13 cellular contexts compared by ENCODE assay signal in genomic region chr17:76248013-76248782, GRCh38. TPM values are rescaled to one million over a fixed set of nuclear protein-coding genes. Genes with fewer than 3 reads are reported as not detected.
DNase-seq lines count a peak whose midpoint lies in the region; ATAC-seq, FAIRE-seq and TF ChIP-seq lines count a peak whose summit lies in the region.
"Had no signal": no experiment of that assay in that cellular context is flagged by ENCODE, and none has a peak within 500 bp of the region (broad histone marks: within the 10 kb centered on the region; RNA-seq: fewer than 3 reads in every experiment).

No MANE protein-coding gene starts in this region.

- no TSS peak for BruUV-seq in endothelial cell of umbilical vein (replicated peaks; lab: Mats Ljungman, UMichigan)

- H3K4me3 ChIP-seq in RWPE2 (ENCODE audit: severe bottlenecking) (no peak overlapping the region), endothelial cell of umbilical vein (replicated peaks in 1 of 3; ENCODE audit: insufficient read depth in 1 of 3, low read depth in 1 of 3, low read length in 3 of 3) (no peak overlapping the region)
- H3K4me3 ChIP-seq: ovary, transverse colon had no signal

- intact Hi-C loops in endothelial cell of umbilical vein (cut with micrococcal nuclease), result loop anchor here (2.0 kb wide), 1 partner anchor 31 kb away; no protein-coding TSS in a partner anchor

- H3K79me2 ChIP-seq in endothelial cell of umbilical vein (ENCODE audit: control insufficient read depth, insufficient read depth, low read length), result no peaks in the 10 kb centered on the region

- H3K4me1 ChIP-seq in RWPE2 (ENCODE audit: insufficient read depth, poor library complexity, severe bottlenecking), result peaks cover 19% of the 10 kb centered on the region
- H3K4me1 ChIP-seq in endothelial cell of umbilical vein (ENCODE audit: control insufficient read depth, extremely low read depth, insufficient read depth, low read length), result peaks cover 10% of the 10 kb centered on the region

- no peak overlapping the region for H2AFZ ChIP-seq in endothelial cell of umbilical vein (ENCODE audit: low read depth, low read length)

- no peaks in the 10 kb centered on the region for H3K9me1 ChIP-seq in endothelial cell of umbilical vein (replicated peaks; ENCODE audit: control insufficient read depth, extremely low read depth, insufficient read depth, low read length)

- H3K9me3 ChIP-seq in RWPE2 (ENCODE audit: severe bottlenecking) (no peaks in the 10 kb centered on the region), endothelial cell of umbilical vein (replicated peaks; ENCODE audit: control insufficient read depth, insufficient read depth, low read length) (no peaks in the 10 kb centered on the region)
- H3K9me3 ChIP-seq: ovary, transverse colon had no signal

- H3K27ac ChIP-seq in RWPE2 (ENCODE audit: poor library complexity, severe bottlenecking), result no peak overlapping the region
- H3K27ac ChIP-seq in endothelial cell of umbilical vein (ENCODE audit: insufficient read depth, low read depth, low read length), result no peak overlapping the region
- H3K27ac ChIP-seq: C4-2B, ovary, transverse colon had no signal

- TF ChIP-seq POLR2A in endothelial cell of umbilical vein (IDR thresholded peaks at IDR 0.05; ENCODE audit: low read depth, low read length), result no peak

- CTCF ChIA-PET in endothelial cell of umbilical vein (lab: Charles Lee), result interaction anchor here (0.6 to 7.2 kb wide), 13 partner anchors 9 to 358 kb away, joined by 3 to 125 read pairs (median 5); no protein-coding TSS in a partner anchor

- dilution Hi-C loops in endothelial cell of umbilical vein (cut with MboI; ENCODE audit: extremely low pct_ligation_motif_present, low sequenced_read_pairs), result no loop called here

- H4K20me1 ChIP-seq in endothelial cell of umbilical vein (replicated peaks; ENCODE audit: control insufficient read depth, extremely low read depth, insufficient read depth, low read length), result no peaks in the 10 kb centered on the region

- no peak overlapping the region for H3K9ac ChIP-seq in endothelial cell of umbilical vein (replicated peaks; ENCODE audit: extremely low read depth, insufficient read depth, low read length)

- no peaks in the 10 kb centered on the region for H3K36me3 ChIP-seq in RWPE2 (ENCODE audit: low read depth)
- H3K36me3 ChIP-seq in endothelial cell of umbilical vein (ENCODE audit: control insufficient read depth in 2 of 2, extremely low read depth in 1 of 2, insufficient read depth in 2 of 2, low read length in 2 of 2), result no peaks in the 10 kb centered on the region
- H3K36me3 ChIP-seq: ovary, transverse colon had no signal

- H3K4me2 ChIP-seq in endothelial cell of umbilical vein (ENCODE audit: insufficient read depth, low read length), result no peak overlapping the region

- ATAC-seq in RWPE2 (ENCODE audit: low read depth) (no peak), GM21786 (IDR thresholded peaks at IDR 0.05; ENCODE audit: unreplicated experiment) (no peak)

- TF ChIP-seq CTCF in RWPE2 (IDR thresholded peaks at IDR 0.05; ENCODE audit: poor library complexity, severe bottlenecking) (peak; percentile 51), endothelial cell of umbilical vein (IDR thresholded peaks at IDR 0.05; ENCODE audit: extremely low read depth in 1 of 2, insufficient read depth in 1 of 2, low read depth in 1 of 2, low read length in 2 of 2) (peak in 1 of 2 donors; percentile 10)

- POLR2A ChIA-PET in endothelial cell of umbilical vein (lab: Charles Lee), result no interaction called here

- FAIRE-seq in endothelial cell of umbilical vein (lab: Jason Lieb, UNC), result no peak
- FAIRE-seq: islet of Langerhans had no signal

- H3K27me3 ChIP-seq in RWPE2 (ENCODE audit: insufficient read depth, poor library complexity, severe bottlenecking) (no peaks in the 10 kb centered on the region), endothelial cell of umbilical vein (ENCODE audit: control insufficient read depth in 2 of 2, insufficient read depth in 2 of 2, low read length in 2 of 2) (peaks cover 14 to 16% of the 10 kb centered on the region in 2 experiments)
- H3K27me3 ChIP-seq: ovary had no signal

- peak; percentile 10 for DNase-seq in activated effector memory CD4-positive, alpha-beta T cell treated with anti-CD3 and anti-CD28 coated beads, Interleukin-2, amount 50 U/mL, for 16 hours
- DNase-seq in activated effector memory CD4-positive, alpha-beta T cell treated with Interleukin-2 at 50 U/mL for 16 hours, result no peak
- DNase-seq in RWPE2 (ENCODE audit: low spot score), result no peak
- peak; percentile 39 for DNase-seq in endothelial cell of umbilical vein (ENCODE audit: low read depth, low spot score)
- DNase-seq in stimulated activated CD8-positive, alpha-beta memory T cell treated with anti-CD3 and anti-CD28 coated beads, Interleukin-4, amount 100 ng/mL, for 48 hours, result peak; percentile 20
- DNase-seq in C1 segment of cervical spinal cord (lab: John Stamatoyannopoulos, UW), result no peak
- DNase-seq in A172 (ENCODE audit: low spot score), result no peak
- DNase-seq: erythroblast, ovary, transverse colon had no signal

TF ChIP-seq in endothelial cell of umbilical vein, 7 proteins besides CTCF, POLR2A, EP300 and RAD21:
- no peak for TF ChIP-seq GATA2 (IDR thresholded peaks at IDR 0.05; ENCODE audit: insufficient read depth, insufficient read length, low read depth, low read length)
- TF ChIP-seq POLR2AphosphoS5 (IDR thresholded peaks at IDR 0.05; ENCODE audit: insufficient read depth, low read depth, low read length), result no peak
- no peak for TF ChIP-seq MAX (IDR thresholded peaks at IDR 0.05; ENCODE audit: insufficient read depth, insufficient read length)
- TF ChIP-seq EZH2 (IDR thresholded peaks at IDR 0.05; ENCODE audit: borderline replicate concordance, low read depth, low read length, severe bottlenecking), result no peak

RNA-seq across cellular contexts. Expression of gene RNF157, which starts 7.9 kb away (rescaled TPM):
- total RNA-seq in endothelial cell of umbilical vein, result 0.48 and 0.86 TPM in 2 replicates
- polyA plus RNA-seq in endothelial cell of umbilical vein, result 0.07 and 0.13 TPM in 2 replicates
- polyA plus RNA-seq in endothelial cell of umbilical vein (2011; cell fraction: cytosol; rRNA removed), result 0.13 and 0.21 TPM in 2 replicates
- 0.11 and 0.29 TPM in 2 replicates for polyA plus RNA-seq in endothelial cell of umbilical vein (2011; cell fraction: nucleus; rRNA removed)
- 0.20 and 0.75 TPM in 2 replicates for polyA plus RNA-seq in endothelial cell of umbilical vein (2012)
- polyA minus RNA-seq in endothelial cell of umbilical vein, result 0.98 and 2.5 TPM in 2 replicates
- not detected for polyA minus RNA-seq in endothelial cell of umbilical vein (2011; cell fraction: cytosol; rRNA and poly(A)+ RNA removed)
- 0.10 TPM in 1 of 2 replicates, not detected in the other for polyA minus RNA-seq in endothelial cell of umbilical vein (2011; cell fraction: nucleus; rRNA and poly(A)+ RNA removed)
- 7.0 and 8.3 TPM in 2 replicates for total RNA-seq in A172 (2014; rRNA removed; shearing (Covaris generic))

RNA-seq across cellular contexts. Expression of gene UBALD2, which starts 16.9 kb away (rescaled TPM):
- 70.9 and 75.2 TPM in 2 replicates for total RNA-seq in endothelial cell of umbilical vein
- polyA plus RNA-seq in endothelial cell of umbilical vein, result 46.9 and 83.6 TPM in 2 replicates
- 31.1 and 40.9 TPM in 2 replicates for polyA plus RNA-seq in endothelial cell of umbilical vein (2011; cell fraction: cytosol; rRNA removed)
- 22.5 and 28.4 TPM in 2 replicates for polyA plus RNA-seq in endothelial cell of umbilical vein (2011; cell fraction: nucleus; rRNA removed)
- 26.8 and 46.6 TPM in 2 replicates for polyA plus RNA-seq in endothelial cell of umbilical vein (2012)
- 19.4 and 22.0 TPM in 2 replicates for polyA minus RNA-seq in endothelial cell of umbilical vein
- 25.4 TPM for polyA minus RNA-seq in endothelial cell of umbilical vein (2011; cell fraction: cytosol; rRNA and poly(A)+ RNA removed)
- 11.6 and 31.6 TPM in 2 replicates for polyA minus RNA-seq in endothelial cell of umbilical vein (2011; cell fraction: nucleus; rRNA and poly(A)+ RNA removed)
- 2.7 and 6.5 TPM in 2 replicates for total RNA-seq in A172 (2014; rRNA removed; shearing (Covaris generic))

RNA-seq across cellular contexts. Expression of gene QRICH2, which starts 59.9 kb away (rescaled TPM):
- total RNA-seq in endothelial cell of umbilical vein, result 7.2 and 9.6 TPM in 2 replicates
- 6.7 and 9.8 TPM in 2 replicates for polyA plus RNA-seq in endothelial cell of umbilical vein
- polyA plus RNA-seq in endothelial cell of umbilical vein (2011; cell fraction: cytosol; rRNA removed), result 2.0 and 3.5 TPM in 2 replicates
- polyA plus RNA-seq in endothelial cell of umbilical vein (2011; cell fraction: nucleus; rRNA removed), result 32.0 and 38.0 TPM in 2 replicates
- 2.2 and 2.7 TPM in 2 replicates for polyA plus RNA-seq in endothelial cell of umbilical vein (2012)
- 14.4 and 15.6 TPM in 2 replicates for polyA minus RNA-seq in endothelial cell of umbilical vein
- polyA minus RNA-seq in endothelial cell of umbilical vein (2011; cell fraction: cytosol; rRNA and poly(A)+ RNA removed), result 1.5 TPM
- polyA minus RNA-seq in endothelial cell of umbilical vein (2011; cell fraction: nucleus; rRNA and poly(A)+ RNA removed), result 13.0 and 14.6 TPM in 2 replicates
- total RNA-seq in A172 (2014; rRNA removed; shearing (Covaris generic)), result 2.1 and 2.8 TPM in 2 replicates

Comparison
In these comparisons a context has a peak if more than half of its experiments do, and no peak if none do; other contexts are left out.
1. DNase-seq: peak in activated effector memory CD4-positive, alpha-beta T cell treated with anti-CD3 and anti-CD28 coated beads, Interleukin-2, amount 50 U/mL, for 16 hours (single experiment), endothelial cell of umbilical vein (single experiment) and stimulated activated CD8-positive, alpha-beta memory T cell treated with anti-CD3 and anti-CD28 coated beads, Interleukin-4, amount 100 ng/mL, for 48 hours (single experiment); none in activated effector memory CD4-positive, alpha-beta T cell treated with Interleukin-2 at 50 U/mL for 16 hours (single experiment), RWPE2 (single experiment), C1 segment of cervical spinal cord (0 of 14) and A172 (single experiment).